ENCODE assay signal across 14 cellular contexts in genomic region chr11:92830382-92831148, GRCh38.
DNase-seq lines count a peak whose midpoint lies in the region; ATAC-seq and TF ChIP-seq lines count a peak whose summit lies in the region.
"Had no signal": no experiment of that assay in that cellular context is flagged by ENCODE, and none has a peak within 500 bp of the region (broad histone marks: within the 10 kb centered on the region; RNA-seq: fewer than 3 reads in every experiment).

No MANE protein-coding gene starts in this region.

- peak; percentile 97 for DNase-seq in DMS 273 (lab: John Stamatoyannopoulos, UW; ENCODE audit: unreplicated experiment)
- peak; percentile 97 for DNase-seq in NCI-H446 treated with DMSO at 0.1 percent for 48 hours (lab: John Stamatoyannopoulos, UW)
- no peak for DNase-seq in mucosa of descending colon
- no peak for DNase-seq in naive thymus-derived CD4-positive, alpha-beta T cell
- no peak for DNase-seq in CD8-positive, alpha-beta T cell
- no peak for DNase-seq in SK-N-SH
- DNase-seq: brain microvascular endothelial cell, NCI-H226, T-helper 2 cell, upper lobe of left lung had no signal

- TF ChIP-seq RAD21 in SK-N-SH (IDR thresholded peaks at IDR 0.05; ENCODE audit: low read length), result no peak

- 66% methylated on average over 5 of the region's 5 CpGs for WGBS in SK-N-SH (ENCODE audit: low lambda C conversion rate)

- no peak for TF ChIP-seq CTCF in mucosa of descending colon (IDR thresholded peaks at IDR 0.05)
- TF ChIP-seq CTCF in CD8-positive, alpha-beta T cell (IDR thresholded peaks at IDR 0.05), result no peak
- TF ChIP-seq CTCF in SK-N-SH (IDR thresholded peaks at IDR 0.05), result no peak

- H3K79me2 ChIP-seq in SK-N-SH (ENCODE audit: insufficient read depth), result no peaks in the 10 kb centered on the region

- H3K4me3 ChIP-seq in mucosa of descending colon (no peak overlapping the region), SK-N-SH (ENCODE audit: low read depth in 2 of 2, low read length in 1 of 2) (no peak overlapping the region)
- H3K4me3 ChIP-seq in naive thymus-derived CD4-positive, alpha-beta T cell (ENCODE audit: low read length), result no peak overlapping the region
- no peak overlapping the region for H3K4me3 ChIP-seq in CD8-positive, alpha-beta T cell (ENCODE audit: low read depth, low read length)
- H3K4me3 ChIP-seq: A549, upper lobe of left lung had no signal

- no peaks in the 10 kb centered on the region for H3K9me3 ChIP-seq in mucosa of descending colon
- no peaks in the 10 kb centered on the region for H3K9me3 ChIP-seq in naive thymus-derived CD4-positive, alpha-beta T cell (ENCODE audit: control insufficient read depth in 2 of 3, low read length in 3 of 3)
- no peaks in the 10 kb centered on the region for H3K9me3 ChIP-seq in CD8-positive, alpha-beta T cell (ENCODE audit: low read length)
- H3K9me3 ChIP-seq in SK-N-SH, result no peaks in the 10 kb centered on the region
- H3K9me3 ChIP-seq: A549, upper lobe of left lung had no signal

- H3K4me1 Mint-ChIP-seq in naive thymus-derived CD4-positive, alpha-beta T cell, result no peaks in the 10 kb centered on the region
- no peaks in the 10 kb centered on the region for H3K4me1 Mint-ChIP-seq in CD8-positive, alpha-beta T cell (ENCODE audit: low read depth)

- intact Hi-C loops in mucosa of descending colon (cut with DNase I, micrococcal nuclease), result no loop called here
- intact Hi-C loops in naive thymus-derived CD4-positive, alpha-beta T cell (cut with micrococcal nuclease), result no loop called here
- intact Hi-C loops in CD8-positive, alpha-beta T cell (cut with DNase I, micrococcal nuclease), result no loop called here

- no peaks in the 10 kb centered on the region for H3K9me2 ChIP-seq in SK-N-SH

- no peak overlapping the region for H3K27ac Mint-ChIP-seq in naive thymus-derived CD4-positive, alpha-beta T cell
- no peak overlapping the region for H3K27ac Mint-ChIP-seq in CD8-positive, alpha-beta T cell

- no peak overlapping the region for H3K4me2 ChIP-seq in SK-N-SH
- H3K4me2 ChIP-seq: A549 had no signal

- CTCF ChIA-PET in naive thymus-derived CD4-positive, alpha-beta T cell (lab: Charles Lee), result no interaction called here
- CTCF ChIA-PET in CD8-positive, alpha-beta T cell (lab: Charles Lee), result no interaction called here
- CTCF ChIA-PET in SK-N-SH (lab: Yijun Ruan, JAX), result interaction anchor here (1.7 kb wide), 1 partner anchor 395 kb away, joined by 4 read pairs; no protein-coding TSS in a partner anchor

- H3K4me1 ChIP-seq in mucosa of descending colon (ENCODE audit: low read depth) (no peaks in the 10 kb centered on the region), SK-N-SH (ENCODE audit: control insufficient read depth in 1 of 2, insufficient read depth in 2 of 2, low read depth in 1 of 2, low read length in 1 of 2) (peaks cover 0 to 28% of the 10 kb centered on the region in 2 experiments; a peak in 3 of 4 replicates)
- H3K4me1 ChIP-seq in naive thymus-derived CD4-positive, alpha-beta T cell (ENCODE audit: control insufficient read depth in 2 of 2, insufficient read depth in 2 of 2, low read length in 2 of 2), result no peaks in the 10 kb centered on the region
- H3K4me1 ChIP-seq in CD8-positive, alpha-beta T cell (ENCODE audit: insufficient read depth, low read length), result no peaks in the 10 kb centered on the region
- H3K4me1 ChIP-seq: A549, upper lobe of left lung had no signal

- peak; percentile 90 for ATAC-seq in GM19438 (IDR thresholded peaks at IDR 0.05; ENCODE audit: low read depth, unreplicated experiment)
- peak; percentile 81 for ATAC-seq in HG03139 (IDR thresholded peaks at IDR 0.05; ENCODE audit: unreplicated experiment)
- ATAC-seq in mucosa of descending colon, result no peak
- ATAC-seq in naive thymus-derived CD4-positive, alpha-beta T cell, result no peak
- ATAC-seq in CD8-positive, alpha-beta T cell, result no peak
- ATAC-seq: A549, esophagus mucosa had no signal

- H3K36me3 ChIP-seq in mucosa of descending colon (ENCODE audit: low read depth) (no peaks in the 10 kb centered on the region), SK-N-SH (replicated peaks in 1 of 2; ENCODE audit: control insufficient read depth in 1 of 2, insufficient read depth in 2 of 2, low read length in 1 of 2) (no peaks in the 10 kb centered on the region)
- H3K36me3 ChIP-seq in naive thymus-derived CD4-positive, alpha-beta T cell (ENCODE audit: control insufficient read depth in 2 of 3, insufficient read depth in 3 of 3, low read length in 3 of 3), result no peaks in the 10 kb centered on the region
- H3K36me3 ChIP-seq in CD8-positive, alpha-beta T cell (ENCODE audit: insufficient read depth, low read length), result no peaks in the 10 kb centered on the region
- H3K36me3 ChIP-seq: brain microvascular endothelial cell, upper lobe of left lung had no signal

- peaks cover 0 to 4% (median 0%) of the 10 kb centered on the region in 11 donors for H3K9me3 Mint-ChIP-seq in naive thymus-derived CD4-positive, alpha-beta T cell
- no peaks in the 10 kb centered on the region for H3K9me3 Mint-ChIP-seq in CD8-positive, alpha-beta T cell

- POLR2A ChIA-PET in naive thymus-derived CD4-positive, alpha-beta T cell (lab: Charles Lee), result no interaction called here
- POLR2A ChIA-PET in CD8-positive, alpha-beta T cell (lab: Charles Lee), result no interaction called here
- POLR2A ChIA-PET in SK-N-SH (lab: Yijun Ruan, JAX), result no interaction called here

- H2AFZ ChIP-seq in SK-N-SH (ENCODE audit: low read depth), result no peak overlapping the region

- no peak overlapping the region for H3K9ac ChIP-seq in SK-N-SH

- H3K27me3 ChIP-seq in naive thymus-derived CD4-positive, alpha-beta T cell (ENCODE audit: control insufficient read depth in 2 of 2, insufficient read depth in 2 of 2, low read length in 2 of 2), result no peaks in the 10 kb centered on the region
- no peaks in the 10 kb centered on the region for H3K27me3 ChIP-seq in CD8-positive, alpha-beta T cell (ENCODE audit: insufficient read depth, low read length)
- H3K27me3 ChIP-seq in SK-N-SH (ENCODE audit: insufficient read depth), result no peaks in the 10 kb centered on the region
- H3K27me3 ChIP-seq: brain microvascular endothelial cell, upper lobe of left lung had no signal

- no peak overlapping the region for H3K4me3 Mint-ChIP-seq in naive thymus-derived CD4-positive, alpha-beta T cell
- no peak overlapping the region for H3K4me3 Mint-ChIP-seq in CD8-positive, alpha-beta T cell

- peaks cover 0 to 7% (median 4%) of the 10 kb centered on the region in 5 donors for H3K27me3 Mint-ChIP-seq in naive thymus-derived CD4-positive, alpha-beta T cell
- H3K27me3 Mint-ChIP-seq in CD8-positive, alpha-beta T cell (ENCODE audit: low read depth), result no peaks in the 10 kb centered on the region

- no peak overlapping the region for H3K27ac ChIP-seq in naive thymus-derived CD4-positive, alpha-beta T cell (ENCODE audit: low read depth, low read length)
- H3K27ac ChIP-seq in CD8-positive, alpha-beta T cell (ENCODE audit: low read depth, low read length), result no peak overlapping the region
- H3K27ac ChIP-seq in SK-N-SH (ENCODE audit: low read depth in 2 of 2, low read length in 1 of 2), result no peak overlapping the region
- H3K27ac ChIP-seq: A549, brain microvascular endothelial cell, upper lobe of left lung had no signal

- H3K36me3 Mint-ChIP-seq in naive thymus-derived CD4-positive, alpha-beta T cell, result no peaks in the 10 kb centered on the region
- H3K36me3 Mint-ChIP-seq in CD8-positive, alpha-beta T cell, result no peaks in the 10 kb centered on the region

- no peak for TF ChIP-seq EP300 in SK-N-SH (IDR thresholded peaks at IDR 0.05; ENCODE audit: borderline replicate concordance in 1 of 2, low read depth in 1 of 2, low read length in 1 of 2)

- no peaks in the 10 kb centered on the region for H4K20me1 ChIP-seq in SK-N-SH (ENCODE audit: insufficient read depth)

- H3F3A ChIP-seq in SK-N-SH (replicated peaks; ENCODE audit: insufficient read depth), result no peaks in the 10 kb centered on the region

TF ChIP-seq in SK-N-SH, 30 proteins besides CTCF, POLR2A, EP300 and RAD21:
- TF ChIP-seq MAX (IDR thresholded peaks at IDR 0.05; ENCODE audit: low read depth) (no peak), RFX5 (IDR thresholded peaks at IDR 0.05; ENCODE audit: low read length) (no peak), GABPA (IDR thresholded peaks at IDR 0.05; ENCODE audit: low read depth) (no peak), FOXM1 (IDR thresholded peaks at IDR 0.05; ENCODE audit: low read depth) (no peak), PBX3 (IDR thresholded peaks at IDR 0.05) (no peak), ZBTB33 (IDR thresholded peaks at IDR 0.05; ENCODE audit: borderline replicate concordance, low read depth) (no peak), JUND (IDR thresholded peaks at IDR 0.05) (no peak), ELF1 (IDR thresholded peaks at IDR 0.05) (no peak), NRF1 (IDR thresholded peaks at IDR 0.05; ENCODE audit: low read depth, low read length) (no peak)
TF ChIP-seq in SK-N-SH: peak in this region for 0.

Comparison
In these comparisons a context has a peak if more than half of its experiments do, and no peak if none do; other contexts are left out.
1. DNase-seq: peak in DMS 273 (single experiment) and NCI-H446 treated with DMSO at 0.1 percent for 48 hours (single experiment); none in mucosa of descending colon (0 of 3), naive thymus-derived CD4-positive, alpha-beta T cell (0 of 9), CD8-positive, alpha-beta T cell (0 of 7) and SK-N-SH (single experiment).
2. ATAC-seq: peak in GM19438 (single experiment) and HG03139 (single experiment); none in mucosa of descending colon (single experiment), naive thymus-derived CD4-positive, alpha-beta T cell (single experiment) and CD8-positive, alpha-beta T cell (single experiment).